18 cellular contexts compared by ENCODE assay signal in the genomic region with DNA sequence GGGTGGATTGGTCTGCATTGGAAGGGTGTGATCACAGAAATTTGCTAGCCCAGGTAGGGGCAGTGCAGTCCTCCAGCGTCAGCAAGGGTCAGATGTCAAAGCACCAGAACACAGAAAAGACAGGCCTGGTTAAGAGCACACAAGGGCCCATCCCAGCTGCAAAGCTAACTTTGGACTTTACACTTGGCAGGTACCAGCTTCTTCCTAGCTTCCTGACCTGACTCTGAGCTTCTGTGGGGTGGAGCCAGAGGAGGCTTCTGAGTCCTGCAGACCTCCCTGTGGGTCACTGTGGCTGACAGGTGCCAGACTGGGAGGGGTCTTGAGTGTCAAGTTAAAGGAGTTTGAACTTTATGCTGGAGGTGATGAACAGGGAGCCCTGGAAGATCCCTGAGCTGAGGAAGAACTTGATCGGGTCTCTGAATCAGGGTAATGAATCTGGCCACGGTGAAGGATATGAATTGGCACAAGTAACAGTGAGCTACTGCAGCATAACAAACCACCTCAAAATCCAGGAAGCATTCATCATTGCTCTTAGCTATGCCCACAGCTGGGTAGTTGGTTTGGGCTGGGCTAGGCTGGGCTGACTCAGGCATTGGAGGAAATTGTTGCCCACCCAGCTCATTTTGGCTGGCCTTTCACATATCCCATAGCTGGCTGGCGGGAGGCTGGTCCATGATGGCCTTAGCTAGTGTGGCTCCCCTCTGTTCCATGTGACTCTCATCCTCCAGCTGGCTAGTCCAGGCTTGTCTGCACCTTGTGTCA.
"Had no signal": no experiment of that assay in that cellular context is flagged by ENCODE, and none has a peak within 500 bp of the region (broad histone marks: within the 10 kb centered on the region; RNA-seq: fewer than 3 reads in every experiment).

No MANE protein-coding gene starts in this region.

- H3K4me1 Mint-ChIP-seq: activated CD4-positive, alpha-beta T cell treated with anti-CD3 and anti-CD28 coated beads for 36 hours; activated T-helper 17 cell treated with anti-CD3 and anti-CD28 coated beads, Interleukin-2, amount 50 U/mL, for 72 hours; stimulated activated naive CD8-positive, alpha-beta T cell treated with anti-CD3 and anti-CD28 coated beads, Interleukin-15, amount 100 ng/mL, for 72 hours had no signal

- H3K9ac ChIP-seq: parathyroid adenoma had no signal

- H3K27ac Mint-ChIP-seq: activated CD4-positive, alpha-beta T cell treated with anti-CD3 and anti-CD28 coated beads for 36 hours; activated CD8-positive, alpha-beta T cell treated with anti-CD3 and anti-CD28 coated beads for 36 hours; activated naive CD4-positive, alpha-beta T cell treated with anti-CD3 and anti-CD28 coated beads, Interleukin-2, amount 50 U/mL, for 24 hours; activated T-helper 17 cell treated with anti-CD3 and anti-CD28 coated beads, Interleukin-2, amount 50 U/mL, for 72 hours; dendritic cell treated with granulocyte-macrophage colony-stimulating factor and Interleukin-4, amounts not matched to agents 40 ng/mL and 50 ng/mL, for 4 days; effector memory CD8-positive, alpha-beta T cell; naive thymus-derived CD8-positive, alpha-beta T cell had no signal

- ATAC-seq: activated CD4-positive, alpha-beta T cell treated with anti-CD3 and anti-CD28 coated beads for 36 hours; activated CD8-positive, alpha-beta T cell treated with anti-CD3 and anti-CD28 coated beads for 36 hours; activated T-helper 17 cell treated with anti-CD3 and anti-CD28 coated beads, Interleukin-2, amount 50 U/mL, for 72 hours; effector memory CD8-positive, alpha-beta T cell; left cardiac atrium; mucosa of descending colon; naive thymus-derived CD8-positive, alpha-beta T cell; SK-N-SH treated with all-trans-retinoic acid at 6 μM for 48 hours; stimulated activated naive CD8-positive, alpha-beta T cell treated with anti-CD3 and anti-CD28 coated beads, Interleukin-15, amount 100 ng/mL, for 72 hours had no signal

- H2AFZ ChIP-seq: parathyroid adenoma had no signal

- H3K4me1 ChIP-seq: adrenal gland, parathyroid adenoma, testis had no signal

- H3K9me3 ChIP-seq: adrenal gland, testis had no signal

- H3K27me3 Mint-ChIP-seq: activated CD8-positive, alpha-beta T cell treated with anti-CD3 and anti-CD28 coated beads for 36 hours; activated naive CD4-positive, alpha-beta T cell treated with anti-CD3 and anti-CD28 coated beads, Interleukin-2, amount 50 U/mL, for 24 hours; stimulated activated naive CD8-positive, alpha-beta T cell treated with anti-CD3 and anti-CD28 coated beads, Interleukin-15, amount 100 ng/mL, for 72 hours had no signal

- H3K27ac ChIP-seq: adrenal gland, parathyroid adenoma, testis had no signal

- H3K36me3 ChIP-seq: adrenal gland had no signal

- H3K27me3 ChIP-seq: adrenal gland, testis had no signal

- H3K4me3 Mint-ChIP-seq: activated CD4-positive, alpha-beta T cell treated with anti-CD3 and anti-CD28 coated beads for 36 hours; activated CD8-positive, alpha-beta T cell treated with anti-CD3 and anti-CD28 coated beads for 36 hours; activated naive CD4-positive, alpha-beta T cell treated with anti-CD3 and anti-CD28 coated beads, Interleukin-2, amount 50 U/mL, for 24 hours; activated T-helper 17 cell treated with anti-CD3 and anti-CD28 coated beads, Interleukin-2, amount 50 U/mL, for 72 hours; dendritic cell treated with granulocyte-macrophage colony-stimulating factor and Interleukin-4, amounts not matched to agents 40 ng/mL and 50 ng/mL, for 4 days; effector memory CD8-positive, alpha-beta T cell; naive thymus-derived CD8-positive, alpha-beta T cell; stimulated activated naive CD8-positive, alpha-beta T cell treated with anti-CD3 and anti-CD28 coated beads, Interleukin-15, amount 100 ng/mL, for 72 hours had no signal

- DNase-seq: activated CD4-positive, alpha-beta T cell treated with anti-CD3 and anti-CD28 coated beads for 36 hours; activated CD8-positive, alpha-beta T cell treated with anti-CD3 and anti-CD28 coated beads for 36 hours; central memory CD4-positive, alpha-beta T cell; effector memory CD8-positive, alpha-beta T cell; foreskin melanocyte; left cardiac atrium; retina; SHP77; stimulated activated naive CD8-positive, alpha-beta T cell treated with anti-CD3 and anti-CD28 coated beads, Interleukin-15, amount 100 ng/mL, for 72 hours; testis had no signal

- H3K4me3 ChIP-seq: adrenal gland, mucosa of descending colon, testis had no signal
